ENCODE assay signal across 9 cellular contexts in genomic region chr7:97973206-97973658, GRCh38. TPM values are rescaled to one million over a fixed set of nuclear protein-coding genes. Genes with fewer than 3 reads are reported as not detected.
DNase-seq lines count a peak whose midpoint lies in the region; ATAC-seq, FAIRE-seq and TF ChIP-seq lines count a peak whose summit lies in the region.
"Had no signal": no experiment of that assay in that cellular context is flagged by ENCODE, and none has a peak within 500 bp of the region (broad histone marks: within the 10 kb centered on the region; RNA-seq: fewer than 3 reads in every experiment).

No MANE protein-coding gene starts in this region.

- no peak for ATAC-seq in left cardiac atrium

- FAIRE-seq in H54 (lab: Jason Lieb, UNC): no peak

- H3K27ac ChIP-seq in 22Rv1: peak overlapping the region; percentile 91
- H3K27ac ChIP-seq: SJSA1 had no signal

- no peak for TF ChIP-seq CTCF in 22Rv1 (IDR thresholded peaks at IDR 0.05)

- DNase-seq in H54 (ENCODE audit: insufficient read length, low spot score): peak; percentile 30
- DNase-seq in NCI-H748 (lab: John Stamatoyannopoulos, UW; ENCODE audit: unreplicated experiment): peak; percentile 96
- peak; percentile 28 to 96 (median 80) for DNase-seq in head of caudate nucleus
- no peak for DNase-seq in KG1 (lab: John Stamatoyannopoulos, UW)
- DNase-seq in SW480 (ENCODE audit: low spot score): no peak
- no peak for DNase-seq in left cardiac atrium
- DNase-seq in activated CD4-positive, CD25-positive, alpha-beta regulatory T cell (lab: John Stamatoyannopoulos, UW): no peak

- intact Hi-C loops in head of caudate nucleus (cut with DNase I): no loop called here
- intact Hi-C loops in left cardiac atrium (cut with DNase I): no loop called here

- TF ChIP-seq POLR2A in H54 (IDR thresholded peaks at IDR 0.05; ENCODE audit: low read depth, low read length): no peak

RNA-seq across cellular contexts. Expression of gene OCM2, which starts 16.8 kb away (rescaled TPM):
- total RNA-seq in left cardiac atrium: not detected
- total RNA-seq: SJSA1 had no signal

Comparison
In these comparisons a context has a peak if more than half of its experiments do, and no peak if none do; other contexts are left out.
1. DNase-seq: peak in H54 (single experiment), NCI-H748 (single experiment) and head of caudate nucleus (42 of 42); none in KG1 (single experiment), SW480 (single experiment), left cardiac atrium (single experiment) and activated CD4-positive, CD25-positive, alpha-beta regulatory T cell (0 of 4).